In the genomic region with DNA sequence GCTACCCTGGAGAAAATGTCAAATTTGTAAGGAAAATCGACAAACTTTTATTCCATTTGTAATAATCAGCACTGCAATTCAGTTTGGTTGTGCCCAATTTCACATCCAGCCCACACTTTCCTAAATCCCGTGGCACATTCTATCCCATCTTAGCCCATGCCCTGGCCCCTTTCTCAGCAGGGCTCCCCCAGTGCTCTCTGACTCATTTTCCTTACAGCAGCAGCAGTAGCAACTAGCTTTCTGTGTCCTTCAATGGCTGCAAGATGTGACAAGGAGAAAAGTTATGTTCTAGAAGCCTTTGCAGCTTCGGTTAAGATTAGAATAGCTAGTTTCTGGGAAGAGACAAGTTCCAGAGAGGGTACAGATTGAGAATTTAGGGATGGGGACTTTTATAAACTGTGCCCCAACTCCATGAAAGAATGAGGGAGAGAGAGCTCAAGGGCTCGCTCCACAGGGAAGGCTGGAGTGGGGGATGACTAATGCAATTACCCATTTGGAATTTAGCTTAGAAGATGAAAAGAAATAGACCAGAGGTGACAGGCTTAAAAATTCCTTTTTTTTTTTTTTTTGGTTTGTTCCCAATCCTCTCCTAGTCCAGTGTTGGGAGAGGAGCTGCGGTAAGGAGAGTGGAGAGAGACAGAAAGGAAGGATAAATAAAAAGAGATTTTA, we compare ENCODE assay signal across 21 cellular contexts. TPM values are rescaled to one million over a fixed set of nuclear protein-coding genes. Genes with fewer than 3 reads are reported as not detected.
DNase-seq lines count a peak whose midpoint lies in the region; ATAC-seq, FAIRE-seq and TF ChIP-seq lines count a peak whose summit lies in the region.
"Had no signal": no experiment of that assay in that cellular context is flagged by ENCODE, and none has a peak within 500 bp of the region (broad histone marks: within the 10 kb centered on the region; RNA-seq: fewer than 3 reads in every experiment).

No MANE protein-coding gene starts in this region.

- no peak for TF ChIP-seq CTCF in MCF 10A (IDR thresholded peaks at IDR 0.05; ENCODE audit: unreplicated experiment)
- TF ChIP-seq CTCF in breast epithelium (IDR thresholded peaks at IDR 0.05): no peak
- TF ChIP-seq CTCF in adrenal gland (IDR thresholded peaks at IDR 0.05): no peak

- H3K27ac ChIP-seq in breast epithelium (no peak overlapping the region), adrenal gland (no peak overlapping the region)
- H3K27ac ChIP-seq: esophagus muscularis mucosa, hepatocyte, testis had no signal

- peaks cover 26% of the 10 kb centered on the region for H3K4me1 Mint-ChIP-seq in MCF 10A (ENCODE audit: insufficient read depth, unreplicated experiment)

- TF ChIP-seq POLR2A in breast epithelium (IDR thresholded peaks at IDR 0.05): no peak
- no peak for TF ChIP-seq POLR2A in adrenal gland (IDR thresholded peaks at IDR 0.05)

- no peaks in the 10 kb centered on the region for H3K9me3 Mint-ChIP-seq in MCF 10A (ENCODE audit: unreplicated experiment)
- H3K9me3 Mint-ChIP-seq: activated naive CD8-positive, alpha-beta T cell treated with anti-CD3 and anti-CD28 coated beads, Interleukin-2, amount 50 U/mL, for 24 hours; activated T-cell treated with anti-CD3 and anti-CD28 coated beads, Interleukin-2, amount 50 U/mL, for 72 hours; CD8-positive, alpha-beta T cell had no signal

- DNase-seq in MCF 10A (ENCODE audit: unreplicated experiment): peak; percentile 54
- no peak for DNase-seq in breast epithelium (ENCODE audit: low spot score in 2 of 2)
- peak in 5 of 7 donors; percentile 13 to 26 (median 18) for DNase-seq in adrenal gland
- DNase-seq in glomerular visceral epithelial cell (ENCODE audit: extremely low spot score): peak; percentile 46
- DNase-seq in urothelium cell line (ENCODE audit: low spot score): peak; percentile 54
- DNase-seq in putamen (ENCODE audit: low spot score): no peak
- DNase-seq in effector CD4-positive, alpha-beta T cell: no peak
- DNase-seq: activated naive CD8-positive, alpha-beta T cell treated with anti-CD3 and anti-CD28 coated beads, Interleukin-2, amount 50 U/mL, for 24 hours; activated T-cell treated with anti-CD3 and anti-CD28 coated beads, Interleukin-2, amount 50 U/mL, for 72 hours; CD8-positive, alpha-beta T cell; left colon; NCI-H1048; NCI-H2171; NK-92 treated with Interleukin-12 subunit alpha and Interleukin-12 subunit beta, amount 100 ng/mL, for 24 hours; SIG-M5; stimulated activated CD4-positive, alpha-beta T cell treated with anti-CD3 and anti-CD28 coated beads, Interleukin-1b, Interleukin-23, amount 100 ng/mL, for 48 hours; testis had no signal

- no peak for FAIRE-seq in urothelium cell line (lab: Jason Lieb, UNC)
- FAIRE-seq: A204.1 had no signal

- H3K27me3 ChIP-seq in breast epithelium (no peaks in the 10 kb centered on the region), adrenal gland (no peaks in the 10 kb centered on the region)
- H3K27me3 ChIP-seq: hepatocyte, testis had no signal

- H3K4me3 ChIP-seq in breast epithelium (no peak overlapping the region), adrenal gland (no peak overlapping the region)
- H3K4me3 ChIP-seq: esophagus muscularis mucosa, hepatocyte, testis had no signal

- no peaks in the 10 kb centered on the region for H3K36me3 ChIP-seq in breast epithelium
- H3K36me3 ChIP-seq in adrenal gland (replicated peaks in 1 of 2): no peaks in the 10 kb centered on the region
- H3K36me3 ChIP-seq: esophagus muscularis mucosa had no signal

- H3K4me1 ChIP-seq in breast epithelium: no peaks in the 10 kb centered on the region
- no peaks in the 10 kb centered on the region for H3K4me1 ChIP-seq in adrenal gland (replicated peaks in 1 of 2)
- H3K4me1 ChIP-seq: esophagus muscularis mucosa, testis had no signal

- intact Hi-C loops in MCF 10A (cut with micrococcal nuclease) (no loop called here), breast epithelium (cut with DNase I; ENCODE audit: low total_unique reads) (no loop called here), adrenal gland (cut with DNase I) (no loop called here)

- H3K36me3 Mint-ChIP-seq in MCF 10A (ENCODE audit: insufficient read depth, unreplicated experiment): no peaks in the 10 kb centered on the region
- H3K36me3 Mint-ChIP-seq: CD8-positive, alpha-beta T cell had no signal

- H3K27me3 Mint-ChIP-seq in MCF 10A (ENCODE audit: insufficient read depth, unreplicated experiment): no peaks in the 10 kb centered on the region

- POLR2A ChIA-PET in MCF 10A (lab: Yijun Ruan, JAX): interaction anchor here (1.2 kb wide), 1 partner anchor 10 kb away, joined by 4 read pairs; no protein-coding TSS in a partner anchor

- WGBS in adrenal gland, 4 donors: 45 to 50% (median 49%) methylated on average over 5 of the region's 5 CpGs

- CTCF ChIA-PET in MCF 10A (lab: Yijun Ruan, JAX): interaction anchor here (1.0 to 1.3 kb wide), 4 partner anchors 9 to 107 kb away, joined by 3 to 8 read pairs (median 5); no protein-coding TSS in a partner anchor

- H3K4me3 Mint-ChIP-seq in MCF 10A (ENCODE audit: unreplicated experiment): no peak overlapping the region
- H3K4me3 Mint-ChIP-seq: activated naive CD8-positive, alpha-beta T cell treated with anti-CD3 and anti-CD28 coated beads, Interleukin-2, amount 50 U/mL, for 24 hours; activated T-cell treated with anti-CD3 and anti-CD28 coated beads, Interleukin-2, amount 50 U/mL, for 72 hours; CD8-positive, alpha-beta T cell had no signal

- no TSS peak for BruUV-seq in MCF 10A (replicated peaks; lab: Mats Ljungman, UMichigan)

- ATAC-seq in HG02798 (IDR thresholded peaks at IDR 0.05; ENCODE audit: poor library complexity, unreplicated experiment): no peak
- ATAC-seq: activated naive CD8-positive, alpha-beta T cell treated with anti-CD3 and anti-CD28 coated beads, Interleukin-2, amount 50 U/mL, for 24 hours; activated T-cell treated with anti-CD3 and anti-CD28 coated beads, Interleukin-2, amount 50 U/mL, for 72 hours; CD8-positive, alpha-beta T cell; left colon had no signal

- H3K27ac Mint-ChIP-seq in MCF 10A (ENCODE audit: low read depth, unreplicated experiment): no peak overlapping the region
- H3K27ac Mint-ChIP-seq: activated naive CD8-positive, alpha-beta T cell treated with anti-CD3 and anti-CD28 coated beads, Interleukin-2, amount 50 U/mL, for 24 hours; activated T-cell treated with anti-CD3 and anti-CD28 coated beads, Interleukin-2, amount 50 U/mL, for 72 hours; CD8-positive, alpha-beta T cell had no signal

- peaks cover 3 to 7% of the 10 kb centered on the region in 2 donors for H3K9me3 ChIP-seq in breast epithelium
- no peaks in the 10 kb centered on the region for H3K9me3 ChIP-seq in adrenal gland (replicated peaks in 1 of 3)
- H3K9me3 ChIP-seq: esophagus muscularis mucosa, testis had no signal

RNA-seq across cellular contexts. Expression of a gene that starts 47.0 kb away (rescaled TPM):
- total RNA-seq in MCF 10A (2022) (11.6 and 16.7 TPM in 2 replicates), breast epithelium (10 to 100 TPM; 20.0 to 29.0 (median 21.0) TPM), adrenal gland (10 to 100 TPM in 7 of 8 donors, 1 to 10 TPM in 1; 6.9 to 52.5 (median 15.0) TPM)
- 1 to 10 TPM; 3.2 to 4.9 (median 3.7) TPM for polyA plus RNA-seq in adrenal gland

Comparison
In these comparisons a context has a peak if more than half of its experiments do, and no peak if none do; other contexts are left out.
1. DNase-seq: peak in MCF 10A (single experiment), adrenal gland (5 of 7), glomerular visceral epithelial cell (single experiment) and urothelium cell line (single experiment); none in breast epithelium (0 of 2), putamen (single experiment) and effector CD4-positive, alpha-beta T cell (single experiment).